Comparison of ENCODE assay signal across 13 cellular contexts in the genomic region with DNA sequence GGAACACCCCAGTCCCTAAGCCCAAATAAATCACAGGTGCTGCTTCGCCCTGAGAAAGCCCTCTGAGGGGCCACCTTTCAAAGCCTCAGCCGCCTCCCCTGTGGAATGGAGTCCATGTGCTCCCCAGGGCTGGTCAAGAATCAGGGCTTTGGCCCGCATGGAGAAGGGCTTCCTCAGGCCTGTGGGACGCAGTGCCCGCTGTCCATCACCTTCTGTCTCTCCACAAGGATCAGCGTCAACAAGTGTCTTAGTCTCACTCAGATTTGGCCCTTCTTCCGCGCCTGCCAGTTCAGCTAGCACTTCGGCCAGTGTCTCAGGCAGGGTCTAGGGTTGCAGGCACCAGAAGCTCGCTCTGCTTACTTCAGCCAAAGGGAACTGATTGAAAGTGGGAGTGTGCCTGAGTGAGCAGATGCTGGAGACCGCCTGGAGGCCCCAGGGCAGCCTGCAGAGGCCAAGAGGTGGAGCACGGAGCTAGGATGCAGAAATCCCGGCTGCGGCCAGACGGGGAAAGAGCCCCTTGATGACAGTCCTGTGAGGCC. TPM values are rescaled to one million over a fixed set of nuclear protein-coding genes. Genes with fewer than 3 reads are reported as not detected.
DNase-seq lines count a peak whose midpoint lies in the region; ATAC-seq and TF ChIP-seq lines count a peak whose summit lies in the region.
"Had no signal": no experiment of that assay in that cellular context is flagged by ENCODE, and none has a peak within 500 bp of the region (broad histone marks: within the 10 kb centered on the region; RNA-seq: fewer than 3 reads in every experiment).

No MANE protein-coding gene starts in this region.

- peaks cover 49% of the 10 kb centered on the region for H3F3A ChIP-seq in SK-N-SH (replicated peaks; ENCODE audit: insufficient read depth)

- no peak overlapping the region for H2AFZ ChIP-seq in SK-N-SH (ENCODE audit: low read depth)

- TF ChIP-seq RAD21 in SK-N-SH (IDR thresholded peaks at IDR 0.05; ENCODE audit: low read length): no peak

- no peak for TF ChIP-seq CTCF in SK-N-SH (IDR thresholded peaks at IDR 0.05)
- no peak for TF ChIP-seq CTCF in gastrocnemius medialis (IDR thresholded peaks at IDR 0.05 in 4 of 5, conservative IDR thresholded peaks at IDR 0.05 in 1 of 5)

- H3K79me2 ChIP-seq in SK-N-SH (ENCODE audit: insufficient read depth): peaks cover 3% of the 10 kb centered on the region; the same call in 1 of the 2 replicates

- POLR2A ChIA-PET in SK-N-SH (lab: Yijun Ruan, JAX): interaction anchor here (1.1 to 3.6 kb wide), 7 partner anchors 9 to 21 kb away, joined by 3 to 19 read pairs (median 5); a partner anchor contains a TSS

- peak overlapping the region; percentile 18 for H3K27ac Mint-ChIP-seq in activated CD4-positive, alpha-beta T cell treated with anti-CD3 and anti-CD28 coated beads, Interleukin-2, amount 10 ng/mL, durations not matched to agents 24 days and 14 days

- H3K4me1 Mint-ChIP-seq in activated CD4-positive, alpha-beta T cell treated with anti-CD3 and anti-CD28 coated beads, Interleukin-2, amount 10 ng/mL, durations not matched to agents 24 days and 14 days: peaks cover 33% of the 10 kb centered on the region

- no peaks in the 10 kb centered on the region for H3K27me3 Mint-ChIP-seq in activated CD4-positive, alpha-beta T cell treated with anti-CD3 and anti-CD28 coated beads, Interleukin-2, amount 10 ng/mL, durations not matched to agents 24 days and 14 days

- DNase-seq in activated CD4-positive, alpha-beta T cell treated with anti-CD3 and anti-CD28 coated beads, Interleukin-2, amount 10 ng/mL, durations not matched to agents 24 days and 14 days: no peak
- DNase-seq in activated CD4-positive, alpha-beta T cell treated with anti-CD3 and anti-CD28 coated beads for 4 hours: no peak
- DNase-seq in SK-N-SH (no peak), Right ventricle myocardium superior (no peak), gastrocnemius medialis (peak in 1 of 2 donors; percentile 46), SIG-M5 treated with dmso at 0.1 percent for 504 hours (lab: John Stamatoyannopoulos, UW; ENCODE audit: unreplicated experiment) (no peak), NCI-H446 treated with DMSO at 0.1 percent for 48 hours (lab: John Stamatoyannopoulos, UW) (no peak), OCI-M1 (lab: John Stamatoyannopoulos, UW) (no peak)
- DNase-seq: ACHN; activated CD4-positive, alpha-beta T cell treated with anti-CD3 and anti-CD28 coated beads, Interleukin-2, amount 50 U/mL, for 48 hours; NCI-H146; RPMI8226 had no signal

- H3K4me3 ChIP-seq in SK-N-SH (ENCODE audit: low read depth in 2 of 2, low read length in 1 of 2): no peak overlapping the region
- H3K4me3 ChIP-seq in gastrocnemius medialis: no peak overlapping the region
- H3K4me3 ChIP-seq: body of pancreas had no signal

- H3K36me3 ChIP-seq in SK-N-SH (replicated peaks in 1 of 2; ENCODE audit: control insufficient read depth in 1 of 2, insufficient read depth in 2 of 2, low read length in 1 of 2) (peaks cover 22 to 56% of the 10 kb centered on the region in 2 experiments), gastrocnemius medialis (peaks cover 0 to 87% of the 10 kb centered on the region in 2 donors)

- H3K27ac ChIP-seq in SK-N-SH (ENCODE audit: low read depth in 2 of 2, low read length in 1 of 2): peak overlapping the region in 1 of 2 experiments; percentile 43; a peak in 1 of 4 replicates
- H3K27ac ChIP-seq in gastrocnemius medialis: peak overlapping the region; percentile 45 to 87 (median 82)
- H3K27ac ChIP-seq: body of pancreas had no signal

- TF ChIP-seq POLR2A in gastrocnemius medialis (IDR thresholded peaks at IDR 0.05): no peak

- no peak for TF ChIP-seq EP300 in SK-N-SH (IDR thresholded peaks at IDR 0.05; ENCODE audit: borderline replicate concordance in 1 of 2, low read depth in 1 of 2, low read length in 1 of 2)

- H3K9me3 ChIP-seq in SK-N-SH (no peaks in the 10 kb centered on the region), gastrocnemius medialis (no peaks in the 10 kb centered on the region)
- H3K9me3 ChIP-seq: body of pancreas had no signal

- peaks cover 46% of the 10 kb centered on the region for H4K20me1 ChIP-seq in SK-N-SH (ENCODE audit: insufficient read depth)

- no peak overlapping the region for H3K9ac ChIP-seq in SK-N-SH

- no peaks in the 10 kb centered on the region for H3K9me2 ChIP-seq in SK-N-SH

- ATAC-seq in Right ventricle myocardium superior (ENCODE audit: poor library complexity) (peak; percentile 10), gastrocnemius medialis (peak in 1 of 2 donors; percentile 3)
- ATAC-seq: body of pancreas had no signal

- no peak overlapping the region for H3K4me3 Mint-ChIP-seq in activated CD4-positive, alpha-beta T cell treated with anti-CD3 and anti-CD28 coated beads, Interleukin-2, amount 10 ng/mL, durations not matched to agents 24 days and 14 days

- WGBS in SK-N-SH (ENCODE audit: low lambda C conversion rate): 68% methylated on average over 8 of the region's 15 CpGs

- H3K36me3 Mint-ChIP-seq in activated CD4-positive, alpha-beta T cell treated with anti-CD3 and anti-CD28 coated beads, Interleukin-2, amount 10 ng/mL, durations not matched to agents 24 days and 14 days (ENCODE audit: low read depth): peaks cover 55% of the 10 kb centered on the region

- intact Hi-C loops in activated CD4-positive, alpha-beta T cell treated with anti-CD3 and anti-CD28 coated beads, Interleukin-2, amount 10 ng/mL, durations not matched to agents 24 days and 14 days (cut with micrococcal nuclease): loop anchor here (5.0 kb wide), 1 partner anchor 35 kb away; no protein-coding TSS in a partner anchor
- intact Hi-C loops in Right ventricle myocardium superior (cut with DNase I) (no loop called here), gastrocnemius medialis (cut with DNase I; ENCODE audit: low total_unique reads) (loop anchor here (5.0 kb wide), 1 partner anchor 50 kb away; no protein-coding TSS in a partner anchor)

- H3K4me1 ChIP-seq in SK-N-SH (ENCODE audit: control insufficient read depth in 1 of 2, insufficient read depth in 2 of 2, low read depth in 1 of 2, low read length in 1 of 2) (peaks cover 0 to 23% of the 10 kb centered on the region in 2 experiments; a peak in 1 of 4 replicates), gastrocnemius medialis (peaks cover 42 to 59% of the 10 kb centered on the region in 2 donors)
- H3K4me1 ChIP-seq: body of pancreas had no signal

- in situ Hi-C loops in gastrocnemius medialis (cut with MboI; ENCODE audit: low sequenced_read_pairs in 4 of 4): no loop called here

- CTCF ChIA-PET in SK-N-SH (lab: Yijun Ruan, JAX): interaction anchor here (1.0 to 1.7 kb wide), 3 partner anchors 13 to 21 kb away, joined by 3 to 4 read pairs (median 4); no protein-coding TSS in a partner anchor

- no peak overlapping the region for H3K4me2 ChIP-seq in SK-N-SH

- H3K9me3 Mint-ChIP-seq in activated CD4-positive, alpha-beta T cell treated with anti-CD3 and anti-CD28 coated beads, Interleukin-2, amount 10 ng/mL, durations not matched to agents 24 days and 14 days: no peaks in the 10 kb centered on the region

- H3K27me3 ChIP-seq in SK-N-SH (ENCODE audit: insufficient read depth) (no peaks in the 10 kb centered on the region), gastrocnemius medialis (no peaks in the 10 kb centered on the region)
- H3K27me3 ChIP-seq: body of pancreas had no signal

TF ChIP-seq in SK-N-SH, 30 proteins besides CTCF, POLR2A, EP300 and RAD21 (continues in another document):
- no peak for TF ChIP-seq RXRA (IDR thresholded peaks at IDR 0.05; ENCODE audit: borderline replicate concordance, low read depth)
- TF ChIP-seq GATA2 (CRISPR knock-in tag; IDR thresholded peaks at IDR 0.05): no peak
- peak; percentile 11; the same call in 1 of the 2 replicates for TF ChIP-seq POLR2AphosphoS5 (IDR thresholded peaks at IDR 0.05; ENCODE audit: low read depth, low read length)
- TF ChIP-seq, protein P1, sequence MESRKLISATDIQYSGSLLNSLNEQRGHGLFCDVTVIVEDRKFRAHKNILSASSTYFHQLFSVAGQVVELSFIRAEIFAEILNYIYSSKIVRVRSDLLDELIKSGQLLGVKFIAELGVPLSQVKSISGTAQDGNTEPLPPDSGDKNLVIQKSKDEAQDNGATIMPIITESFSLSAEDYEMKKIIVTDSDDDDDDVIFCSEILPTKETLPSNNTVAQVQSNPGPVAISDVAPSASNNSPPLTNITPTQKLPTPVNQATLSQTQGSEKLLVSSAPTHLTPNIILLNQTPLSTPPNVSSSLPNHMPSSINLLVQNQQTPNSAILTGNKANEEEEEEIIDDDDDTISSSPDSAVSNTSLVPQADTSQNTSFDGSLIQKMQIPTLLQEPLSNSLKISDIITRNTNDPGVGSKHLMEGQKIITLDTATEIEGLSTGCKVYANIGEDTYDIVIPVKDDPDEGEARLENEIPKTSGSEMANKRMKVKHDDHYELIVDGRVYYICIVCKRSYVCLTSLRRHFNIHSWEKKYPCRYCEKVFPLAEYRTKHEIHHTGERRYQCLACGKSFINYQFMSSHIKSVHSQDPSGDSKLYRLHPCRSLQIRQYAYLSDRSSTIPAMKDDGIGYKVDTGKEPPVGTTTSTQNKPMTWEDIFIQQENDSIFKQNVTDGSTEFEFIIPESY (IDR thresholded peaks at IDR 0.05; ENCODE audit: borderline replicate concordance, low read depth): 0 out of 2 replicates have a peak, but pooled peaks have one; percentile 2

RNA-seq across cellular contexts. Expression of a gene that starts 16.5 kb away (rescaled TPM):
- total RNA-seq in activated CD4-positive, alpha-beta T cell treated with anti-CD3 and anti-CD28 coated beads, Interleukin-2, amount 10 ng/mL, durations not matched to agents 24 days and 14 days: 952 and 964 TPM in 2 replicates
- polyA plus RNA-seq in SK-N-SH (2012; rRNA removed): 192 and 197 TPM in 2 replicates
- polyA plus RNA-seq in SK-N-SH (2012; cell fraction: cytosol; rRNA removed): 150 and 183 TPM in 2 replicates
- 420 and 667 TPM in 2 replicates for polyA plus RNA-seq in SK-N-SH (2012; cell fraction: nucleus; rRNA removed)
- total RNA-seq in Right ventricle myocardium superior (221 TPM), gastrocnemius medialis (100 to 1,000 TPM in 3 of 4 donors, 10 to 100 TPM in 1; 72.4 to 209 (median 157) TPM)

RNA-seq across cellular contexts. Expression of a gene that starts 56.6 kb away (rescaled TPM):
- 38.8 and 40.6 TPM in 2 replicates for total RNA-seq in activated CD4-positive, alpha-beta T cell treated with anti-CD3 and anti-CD28 coated beads, Interleukin-2, amount 10 ng/mL, durations not matched to agents 24 days and 14 days
- polyA plus RNA-seq in SK-N-SH (2012; rRNA removed): 30.3 and 31.5 TPM in 2 replicates
- polyA plus RNA-seq in SK-N-SH (2012; cell fraction: cytosol; rRNA removed): 33.8 and 37.5 TPM in 2 replicates
- polyA plus RNA-seq in SK-N-SH (2012; cell fraction: nucleus; rRNA removed): 50.3 and 59.9 TPM in 2 replicates
- 20.5 TPM for total RNA-seq in Right ventricle myocardium superior
- 10 to 100 TPM; 19.6 to 36.3 (median 26.0) TPM for total RNA-seq in gastrocnemius medialis
